8 cellular contexts compared by ENCODE assay signal in the genomic region with DNA sequence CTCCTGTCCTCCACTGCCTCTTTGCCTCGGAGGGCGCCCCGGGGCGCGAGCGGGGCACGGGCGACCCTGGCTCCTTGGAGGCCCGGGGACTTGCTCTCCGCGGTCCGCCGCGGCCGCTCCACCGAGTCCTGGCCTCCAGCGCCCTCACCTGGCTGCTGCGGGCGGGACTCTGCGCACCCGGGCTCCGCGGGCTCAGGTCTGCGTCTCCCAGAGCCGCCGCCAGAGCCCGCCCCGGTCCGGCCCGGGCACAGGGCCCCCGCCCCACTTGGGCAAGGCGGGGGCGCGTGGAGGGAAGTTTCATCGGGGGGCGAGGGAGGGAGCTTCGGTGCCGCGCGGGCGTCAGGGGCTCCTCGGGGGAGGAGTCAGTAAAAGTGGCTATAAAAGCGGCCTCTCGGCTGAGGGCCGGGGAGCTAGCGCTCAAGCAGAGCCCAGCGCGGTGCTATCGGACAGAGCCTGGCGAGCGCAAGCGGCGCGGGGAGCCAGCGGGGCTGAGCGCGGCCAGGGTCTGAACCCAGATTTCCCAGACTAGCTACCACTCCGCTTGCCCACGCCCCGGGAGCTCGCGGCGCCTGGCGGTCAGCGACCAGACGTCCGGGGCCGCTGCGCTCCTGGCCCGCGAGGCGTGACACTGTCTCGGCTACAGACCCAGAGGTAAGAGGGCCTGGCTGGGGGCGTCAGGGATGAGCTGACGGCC. TPM values are rescaled to one million over a fixed set of nuclear protein-coding genes. Genes with fewer than 3 reads are reported as not detected.
A peak's percentile ranks its signal among the peaks of the same experiment; 100 is the strongest.
DNase-seq lines count a peak whose midpoint lies in the region; ATAC-seq and TF ChIP-seq lines count a peak whose summit lies in the region.

CEMIP (plus strand) TSS at position 407 of the 694 bp plus-strand sequence. CDS start 94,510 bp downstream, outside the sequence.

- intact Hi-C loops in MCF 10A (cut with micrococcal nuclease), result loop anchor here (1.0 to 2.0 kb wide), 5 partner anchors 119 to 488 kb away; no protein-coding TSS in a partner anchor
- intact Hi-C loops in sigmoid colon (cut with DNase I), result loop anchor here (1.0 to 10.0 kb wide), 2 partner anchors 84 to 191 kb away; partner anchors contain the start of gene ABHD17C

- no peaks in the 10 kb centered on the region for H4K20me1 ChIP-seq in DOHH2 (ENCODE audit: control insufficient read depth, insufficient read depth, low read depth, low read length)

- H3K79me2 ChIP-seq in DOHH2 (ENCODE audit: control insufficient read depth, low read length), result no peaks in the 10 kb centered on the region

- CTCF ChIA-PET in MCF 10A (lab: Yijun Ruan, JAX), result interaction anchor here (0.5 to 6.9 kb wide), 77 partner anchors 11 to 920 kb away, joined by 3 to 260 read pairs (median 4); no protein-coding TSS in a partner anchor

- DNase-seq in Kasumi-1 (lab: John Stamatoyannopoulos, UW) (peak; percentile 43 to 61), SJSA1 (ENCODE audit: low read depth in 1 of 2, low spot score in 2 of 2) (peak; percentile 64 to 70), MCF 10A (ENCODE audit: unreplicated experiment) (peak; percentile 77), sigmoid colon (peak; percentile 85)

- H3K4me1 Mint-ChIP-seq in MCF 10A (ENCODE audit: insufficient read depth, unreplicated experiment), result peaks cover 20% of the 10 kb centered on the region

- no peak within 1 kb of the TSS for H3K4me2 ChIP-seq in DOHH2 (ENCODE audit: low read length)

- no TSS peak for BruUV-seq in MCF 10A (replicated peaks; lab: Mats Ljungman, UMichigan)

- no peak within 1 kb of the TSS for H3K27ac Mint-ChIP-seq in MCF 10A (ENCODE audit: low read depth, unreplicated experiment)

- no peaks in the 10 kb centered on the region for H3K9me2 ChIP-seq in DOHH2 (replicated peaks; ENCODE audit: control insufficient read depth, low read length)

- H3K27me3 ChIP-seq in DOHH2 (ENCODE audit: control insufficient read depth, low read length) (peaks cover 27% of the 10 kb centered on the region), SJSA1 (replicated peaks) (peaks cover 38% of the 10 kb centered on the region), iPS-15b (ENCODE audit: control insufficient read depth, insufficient read depth, low read length) (peaks cover 48% of the 10 kb centered on the region), sigmoid colon (peaks cover 0 to 25% (median 4%) of the 10 kb centered on the region in 3 donors)

- H3K4me3 Mint-ChIP-seq in MCF 10A (ENCODE audit: unreplicated experiment), result peak within 1 kb of the TSS; percentile 81

- H3K36me3 Mint-ChIP-seq in MCF 10A (ENCODE audit: insufficient read depth, unreplicated experiment), result no peaks in the 10 kb centered on the region

- H3K4me3 ChIP-seq in DOHH2 (ENCODE audit: low read length) (no peak within 1 kb of the TSS), SJSA1 (peak within 1 kb of the TSS; percentile 35), iPS-15b (ENCODE audit: low read depth, low read length) (peak within 1 kb of the TSS; percentile 70), sigmoid colon (peak within 1 kb of the TSS; percentile 24 to 58 (median 52))

- no peaks in the 10 kb centered on the region for H3K4me1 ChIP-seq in DOHH2 (ENCODE audit: control insufficient read depth, low read length)
- H3K4me1 ChIP-seq in SJSA1 (replicated peaks), result peaks cover 23% of the 10 kb centered on the region
- H3K4me1 ChIP-seq in iPS-15b (ENCODE audit: control insufficient read depth, insufficient read depth, low read length), result peaks cover 3% of the 10 kb centered on the region
- H3K4me1 ChIP-seq in sigmoid colon, result peaks cover 0 to 30% (median 24%) of the 10 kb centered on the region in 4 donors

- no peak for TF ChIP-seq POLR2A in sigmoid colon (IDR thresholded peaks at IDR 0.05)

- no peaks in the 10 kb centered on the region for H3K27me3 Mint-ChIP-seq in MCF 10A (ENCODE audit: insufficient read depth, unreplicated experiment)

- no peak within 1 kb of the TSS for H3K27ac ChIP-seq in DOHH2 (ENCODE audit: low read depth, low read length)
- no peak within 1 kb of the TSS for H3K27ac ChIP-seq in SJSA1
- no peak within 1 kb of the TSS for H3K27ac ChIP-seq in sigmoid colon

- peak; percentile 47 for TF ChIP-seq CTCF in DOHH2 (IDR thresholded peaks at IDR 0.05; ENCODE audit: low read depth, low read length, poor library complexity, severe bottlenecking)
- peak; percentile 91 for TF ChIP-seq CTCF in MCF 10A (IDR thresholded peaks at IDR 0.05; ENCODE audit: unreplicated experiment)
- TF ChIP-seq CTCF in sigmoid colon (IDR thresholded peaks at IDR 0.05), result peak; percentile 13 to 80 (median 70)

- H3K9ac ChIP-seq in iPS-15b (ENCODE audit: low read depth, low read length), result no peak within 1 kb of the TSS

- H3K9me3 Mint-ChIP-seq in MCF 10A (ENCODE audit: unreplicated experiment), result no peaks in the 10 kb centered on the region

- POLR2A ChIA-PET in MCF 10A (lab: Yijun Ruan, JAX), result interaction anchor here (0.6 to 2.2 kb wide), 12 partner anchors 9 to 322 kb away, joined by 3 to 15 read pairs (median 3); partner anchors contain the start of gene ABHD17C

- H3F3A ChIP-seq in DOHH2 (ENCODE audit: control insufficient read depth, insufficient read depth), result no peaks in the 10 kb centered on the region

- 1% methylated on average over 75 of the region's 75 CpGs for WGBS in sigmoid colon, 2 donors

- H3K9me3 ChIP-seq in DOHH2 (ENCODE audit: control insufficient read depth, insufficient read depth, low read length), result no peaks in the 10 kb centered on the region
- no peaks in the 10 kb centered on the region; the same call in 1 of the 2 replicates for H3K9me3 ChIP-seq in SJSA1 (replicated peaks)
- no peaks in the 10 kb centered on the region for H3K9me3 ChIP-seq in iPS-15b (ENCODE audit: control insufficient read depth, insufficient read depth, low read length)
- no peaks in the 10 kb centered on the region for H3K9me3 ChIP-seq in sigmoid colon

- ATAC-seq in HG03521 (IDR thresholded peaks at IDR 0.05; ENCODE audit: unreplicated experiment) (no peak), HG03280 (IDR thresholded peaks at IDR 0.05; ENCODE audit: unreplicated experiment) (no peak)

- H3K36me3 ChIP-seq in DOHH2 (ENCODE audit: control insufficient read depth, low read length) (no peaks in the 10 kb centered on the region), SJSA1 (no peaks in the 10 kb centered on the region), iPS-15b (ENCODE audit: control insufficient read depth, insufficient read depth, low read length) (no peaks in the 10 kb centered on the region), sigmoid colon (no peaks in the 10 kb centered on the region)

- TF ChIP-seq EP300 in sigmoid colon (IDR thresholded peaks at IDR 0.05), result no peak

RNA-seq across cellular contexts. Expression of gene CEMIP, which starts in this region (rescaled TPM):
- total RNA-seq in SJSA1 (2014; rRNA removed; shearing (Covaris generic)), result 0.03 TPM in 1 of 2 replicates, not detected in the other
- 0.14 and 0.44 TPM in 2 replicates for total RNA-seq in MCF 10A (2022)
- total RNA-seq in sigmoid colon, result under 1 TPM in 2 of 4 donors, not detected in 2; under 0.01 TPM
- 1 to 10 TPM in 1 of 3 donors, under 1 TPM in 2; under 0.01 to 2.1 (median 0.23) TPM for polyA plus RNA-seq in sigmoid colon

Comparison
In these comparisons a context has a peak if more than half of its experiments do, and no peak if none do; other contexts are left out.
1. Peak in DNase-seq and H3K4me3 ChIP-seq in SJSA1; RNA of the gene not detected or under 1 TPM.
2. Peak in DNase-seq in MCF 10A; RNA of the gene not detected or under 1 TPM.